ENCODE assay signal across 8 cellular contexts in genomic region chr19:19776206-19777008, GRCh38. TPM values are rescaled to one million over a fixed set of nuclear protein-coding genes. Genes with fewer than 3 reads are reported as not detected.
DNase-seq lines count a peak whose midpoint lies in the region; ATAC-seq and TF ChIP-seq lines count a peak whose summit lies in the region.

No MANE protein-coding gene starts in this region.

- H3K4me3 ChIP-seq in testis: peak overlapping the region; percentile 56 to 85

- no peak for TF ChIP-seq POLR2A in testis (IDR thresholded peaks at IDR 0.05)

- DNase-seq in GM10266 (ENCODE audit: extremely low spot score) (peak; percentile 91), NCI-H1092 treated with DMSO at 0.1 percent for 48 hours (lab: John Stamatoyannopoulos, UW) (peak; percentile 94), glutamatergic neuron (peak; percentile 98), omental fat pad (ENCODE audit: low spot score) (peak; percentile 84), testis (peak; percentile 99)

- intact Hi-C loops in testis (cut with DNase I; ENCODE audit: low total_unique reads): no loop called here

- H3K27me3 ChIP-seq in testis: no peaks in the 10 kb centered on the region

- peak overlapping the region; percentile 19 to 74 for H3K27ac ChIP-seq in testis

- 0% methylated on average over 14 to 36 of the region's 36 CpGs for WGBS in testis, 2 donors

- peak overlapping the region; percentile 97 for H3K27ac Mint-ChIP-seq in activated naive CD8-positive, alpha-beta T cell
- H3K27ac Mint-ChIP-seq in glutamatergic neuron (ENCODE audit: unreplicated experiment): peak overlapping the region; percentile 96

- peak; percentile 96 for ATAC-seq in HG02623 (IDR thresholded peaks at IDR 0.05; ENCODE audit: unreplicated experiment)
- ATAC-seq in SK-N-SH treated with all-trans-retinoic acid at 6 μM for 48 hours: peak; percentile 99
- ATAC-seq in omental fat pad (ENCODE audit: low FRiP score): peak; percentile 100

- no peak for TF ChIP-seq CTCF in GM10266 (IDR thresholded peaks at IDR 0.05; ENCODE audit: control insufficient read depth, insufficient read depth, low read depth, missing control alignments)
- TF ChIP-seq CTCF in glutamatergic neuron (IDR thresholded peaks at IDR 0.05; ENCODE audit: partially characterized antibody, unreplicated experiment): no peak
- TF ChIP-seq CTCF in omental fat pad (IDR thresholded peaks at IDR 0.05): no peak
- TF ChIP-seq CTCF in testis (IDR thresholded peaks at IDR 0.05): peak in 1 of 3 experiments; percentile 29

- no peaks in the 10 kb centered on the region for H3K36me3 ChIP-seq in testis (ENCODE audit: low read depth, missing control alignments)

- H3K4me1 ChIP-seq in testis: peaks cover 11% of the 10 kb centered on the region

- H3K27me3 Mint-ChIP-seq in activated naive CD8-positive, alpha-beta T cell: no peaks in the 10 kb centered on the region
- H3K27me3 Mint-ChIP-seq in glutamatergic neuron (ENCODE audit: unreplicated experiment): peaks cover 3% of the 10 kb centered on the region

- H3K4me1 Mint-ChIP-seq in activated naive CD8-positive, alpha-beta T cell (ENCODE audit: low read depth): peaks cover 54% of the 10 kb centered on the region
- peaks cover 3% of the 10 kb centered on the region for H3K4me1 Mint-ChIP-seq in glutamatergic neuron (ENCODE audit: low read depth, unreplicated experiment)

- H3K9me3 Mint-ChIP-seq in activated naive CD8-positive, alpha-beta T cell (ENCODE audit: low read depth): peaks cover 5% of the 10 kb centered on the region
- peaks cover 18% of the 10 kb centered on the region for H3K9me3 Mint-ChIP-seq in glutamatergic neuron (ENCODE audit: unreplicated experiment)

- H3K4me3 Mint-ChIP-seq in activated naive CD8-positive, alpha-beta T cell: peak overlapping the region; percentile 99
- H3K4me3 Mint-ChIP-seq in glutamatergic neuron (ENCODE audit: unreplicated experiment): peak overlapping the region; percentile 99

- H3K9me3 ChIP-seq in testis: no peaks in the 10 kb centered on the region

- H3K36me3 Mint-ChIP-seq in activated naive CD8-positive, alpha-beta T cell: peaks cover 14% of the 10 kb centered on the region
- H3K36me3 Mint-ChIP-seq in glutamatergic neuron (ENCODE audit: unreplicated experiment): no peaks in the 10 kb centered on the region

TF ChIP-seq in SK-N-SH treated with all-trans-retinoic acid at 6 μM for 48 hours, 23 proteins besides CTCF, POLR2A, EP300 and RAD21:
- TF ChIP-seq OSR1 (CRISPR knock-in tag; IDR thresholded peaks at IDR 0.05): no peak
- TF ChIP-seq, protein P1, sequence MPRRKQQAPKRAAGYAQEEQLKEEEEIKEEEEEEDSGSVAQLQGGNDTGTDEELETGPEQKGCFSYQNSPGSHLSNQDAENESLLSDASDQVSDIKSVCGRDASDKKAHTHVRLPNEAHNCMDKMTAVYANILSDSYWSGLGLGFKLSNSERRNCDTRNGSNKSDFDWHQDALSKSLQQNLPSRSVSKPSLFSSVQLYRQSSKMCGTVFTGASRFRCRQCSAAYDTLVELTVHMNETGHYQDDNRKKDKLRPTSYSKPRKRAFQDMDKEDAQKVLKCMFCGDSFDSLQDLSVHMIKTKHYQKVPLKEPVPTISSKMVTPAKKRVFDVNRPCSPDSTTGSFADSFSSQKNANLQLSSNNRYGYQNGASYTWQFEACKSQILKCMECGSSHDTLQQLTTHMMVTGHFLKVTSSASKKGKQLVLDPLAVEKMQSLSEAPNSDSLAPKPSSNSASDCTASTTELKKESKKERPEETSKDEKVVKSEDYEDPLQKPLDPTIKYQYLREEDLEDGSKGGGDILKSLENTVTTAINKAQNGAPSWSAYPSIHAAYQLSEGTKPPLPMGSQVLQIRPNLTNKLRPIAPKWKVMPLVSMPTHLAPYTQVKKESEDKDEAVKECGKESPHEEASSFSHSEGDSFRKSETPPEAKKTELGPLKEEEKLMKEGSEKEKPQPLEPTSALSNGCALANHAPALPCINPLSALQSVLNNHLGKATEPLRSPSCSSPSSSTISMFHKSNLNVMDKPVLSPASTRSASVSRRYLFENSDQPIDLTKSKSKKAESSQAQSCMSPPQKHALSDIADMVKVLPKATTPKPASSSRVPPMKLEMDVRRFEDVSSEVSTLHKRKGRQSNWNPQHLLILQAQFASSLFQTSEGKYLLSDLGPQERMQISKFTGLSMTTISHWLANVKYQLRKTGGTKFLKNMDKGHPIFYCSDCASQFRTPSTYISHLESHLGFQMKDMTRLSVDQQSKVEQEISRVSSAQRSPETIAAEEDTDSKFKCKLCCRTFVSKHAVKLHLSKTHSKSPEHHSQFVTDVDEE (CRISPR knock-in tag; IDR thresholded peaks at IDR 0.05): peak; percentile 58; the same call in 1 of the 2 replicates

RNA-seq across cellular contexts. Expression of gene ZNF14, which starts 43.5 kb away (rescaled TPM):
- total RNA-seq in glutamatergic neuron (ENCODE audit: unreplicated experiment) (10.9 TPM), omental fat pad (1 to 10 TPM; 5.0 to 8.5 (median 5.5) TPM), testis (10 to 100 TPM; 10.7 to 12.1 TPM)
- polyA plus RNA-seq in testis (ENCODE audit: insufficient read depth, low read depth, low replicate concordance): 3.0 TPM

RNA-seq across cellular contexts. Expression of gene ZNF506, which starts 45.1 kb away (rescaled TPM):
- total RNA-seq in glutamatergic neuron (ENCODE audit: unreplicated experiment) (39.0 TPM), omental fat pad (10 to 100 TPM; 20.0 to 47.6 (median 24.0) TPM), testis (10 to 100 TPM; 28.9 to 39.4 TPM)
- 12.5 TPM for polyA plus RNA-seq in testis (ENCODE audit: insufficient read depth, low read depth, low replicate concordance)

Comparison
In these comparisons a context has a peak if more than half of its experiments do, and no peak if none do; other contexts are left out.
1. Peak in every context shown above with its lines: DNase-seq, ATAC-seq, H3K4me3 ChIP-seq and H3K27ac ChIP-seq.